ENCODE assay signal across 8 cellular contexts in genomic region chr12:111412007-111412829, GRCh38. TPM values are rescaled to one million over a fixed set of nuclear protein-coding genes. Genes with fewer than 3 reads are reported as not detected.
A peak's percentile ranks its signal among the peaks of the same experiment; 100 is the strongest.
DNase-seq lines count a peak whose midpoint lies in the region; ATAC-seq, FAIRE-seq and TF ChIP-seq lines count a peak whose summit lies in the region.

No MANE protein-coding gene starts in this region.

- H3K4me3 ChIP-seq in astrocyte (ENCODE audit: insufficient read depth, low read depth, low read length) = no peak overlapping the region
- H3K4me3 ChIP-seq in right lobe of liver = no peak overlapping the region

- H3K4me2 ChIP-seq in astrocyte (ENCODE audit: low read length) = peak overlapping the region; percentile 93

- TF ChIP-seq POLR2A in right lobe of liver (IDR thresholded peaks at IDR 0.05) = no peak

- H4K20me1 ChIP-seq in astrocyte (ENCODE audit: insufficient read depth, low read length) = peaks cover 61% of the 10 kb centered on the region

- peaks cover 4% of the 10 kb centered on the region for H3K36me3 Mint-ChIP-seq in astrocyte (ENCODE audit: low read depth, unreplicated experiment)

- no peaks in the 10 kb centered on the region for H3K27me3 Mint-ChIP-seq in astrocyte (ENCODE audit: low read depth, unreplicated experiment)

- DNase-seq in A172 (ENCODE audit: low spot score) (peak; percentile 72), astrocyte (ENCODE audit: low read depth) (no peak), right lobe of liver (no peak), HK-2 (ENCODE audit: unreplicated experiment) (no peak)

- TF ChIP-seq CTCF in astrocyte (IDR thresholded peaks at IDR 0.05; ENCODE audit: insufficient read depth, low read depth, low read length) (no peak), right lobe of liver (IDR thresholded peaks at IDR 0.05) (no peak)

- H3K36me3 ChIP-seq in astrocyte (ENCODE audit: insufficient read depth, low read length) (peaks cover 6% of the 10 kb centered on the region), right lobe of liver (no peaks in the 10 kb centered on the region)

- no peak for FAIRE-seq in astrocyte (lab: Jason Lieb, UNC)

- TF ChIP-seq EP300 in Ishikawa (IDR thresholded peaks at IDR 0.05; ENCODE audit: borderline replicate concordance) = peak; percentile 97

- no peaks in the 10 kb centered on the region for H3K27me3 ChIP-seq in astrocyte (ENCODE audit: insufficient read depth, low read length)
- no peaks in the 10 kb centered on the region for H3K27me3 ChIP-seq in right lobe of liver

- peak overlapping the region; percentile 75 for H3K27ac ChIP-seq in astrocyte (ENCODE audit: low read depth, low read length)
- peak overlapping the region; percentile 18 to 65 (median 59) for H3K27ac ChIP-seq in right lobe of liver

- peak; percentile 15; the same call in 1 of the 2 replicates for TF ChIP-seq RAD21 in Ishikawa (IDR thresholded peaks at IDR 0.05; ENCODE audit: low read depth)

- ATAC-seq in right lobe of liver (no peak), GM19395 (IDR thresholded peaks at IDR 0.05; ENCODE audit: unreplicated experiment) (no peak), GM21737 (IDR thresholded peaks at IDR 0.05; ENCODE audit: unreplicated experiment) (no peak), GM19324 (IDR thresholded peaks at IDR 0.05; ENCODE audit: low FRiP score, unreplicated experiment) (no peak)

- peaks cover 39% of the 10 kb centered on the region for H3K4me1 Mint-ChIP-seq in astrocyte (ENCODE audit: low read depth, unreplicated experiment)

- WGBS in right lobe of liver (ENCODE audit: insufficient coverage, low coverage, low lambda C conversion rate, missing lambda C conversion rate) = 33% methylated on average over 7 of the region's 15 CpGs

- intact Hi-C loops in right lobe of liver (cut with DNase I) = loop anchor here in 1 of 2 donors (5.0 kb wide), 1 partner anchor 35 kb away; no protein-coding TSS in a partner anchor

- H3K79me2 ChIP-seq in astrocyte (ENCODE audit: insufficient read depth, low read length) = peaks cover 98% of the 10 kb centered on the region

- H3K9me3 ChIP-seq in astrocyte (ENCODE audit: insufficient read depth, low read depth, low read length) = no peaks in the 10 kb centered on the region
- no peaks in the 10 kb centered on the region for H3K9me3 ChIP-seq in right lobe of liver

- no peak overlapping the region for H2AFZ ChIP-seq in astrocyte (ENCODE audit: low read depth, low read length)

- peak overlapping the region; percentile 66 for H3K4me3 Mint-ChIP-seq in astrocyte (ENCODE audit: unreplicated experiment)

- peak overlapping the region; percentile 94 for H3K27ac Mint-ChIP-seq in astrocyte (ENCODE audit: unreplicated experiment)

- H3K4me1 ChIP-seq in astrocyte (ENCODE audit: insufficient read depth, low read length) (peaks cover 70% of the 10 kb centered on the region), right lobe of liver (peaks cover 0 to 55% (median 20%) of the 10 kb centered on the region in 4 donors)

- no peaks in the 10 kb centered on the region for H3K9me3 Mint-ChIP-seq in astrocyte (ENCODE audit: unreplicated experiment)

- peak overlapping the region; percentile 91 for H3K9ac ChIP-seq in astrocyte (ENCODE audit: low read length)

TF ChIP-seq in Ishikawa, 13 proteins besides CTCF, POLR2A, EP300 and RAD21:
- no peak for TF ChIP-seq REST (IDR thresholded peaks at IDR 0.05; ENCODE audit: low read depth)
- peak; percentile 88 for TF ChIP-seq FOXM1 (IDR thresholded peaks at IDR 0.05; ENCODE audit: borderline replicate concordance, low read depth)
- TF ChIP-seq CREB1 (IDR thresholded peaks at IDR 0.05; ENCODE audit: low read depth) = no peak
- TF ChIP-seq USF1 (IDR thresholded peaks at IDR 0.05) = peak; percentile 37
- peak; percentile 88 for TF ChIP-seq NFIC (IDR thresholded peaks at IDR 0.05)
- TF ChIP-seq ZBTB7A (IDR thresholded peaks at IDR 0.05; ENCODE audit: low read depth) = peak; percentile 17; the same call in 1 of the 2 replicates
- TF ChIP-seq TEAD4 (IDR thresholded peaks at IDR 0.05) = peak; percentile 65
- TF ChIP-seq YY1 (IDR thresholded peaks at IDR 0.05; ENCODE audit: low read depth) = peak; percentile 79
- peak; percentile 31; the same call in 1 of the 2 replicates for TF ChIP-seq TAF1 (IDR thresholded peaks at IDR 0.05; ENCODE audit: low read depth)
- peak; percentile 32; the same call in 1 of the 2 replicates for TF ChIP-seq CEBPB (IDR thresholded peaks at IDR 0.05)
- TF ChIP-seq TCF12 (IDR thresholded peaks at IDR 0.05; ENCODE audit: low read depth) = peak; percentile 97
- TF ChIP-seq MAX (IDR thresholded peaks at IDR 0.05) = peak; percentile 88
- TF ChIP-seq EGR1 (IDR thresholded peaks at IDR 0.05) = no peak

RNA-seq across cellular contexts. Expression of gene SH2B3, which starts 6.5 kb away (rescaled TPM):
- total RNA-seq in A172 (2014; rRNA removed; shearing (Covaris generic)) = 30.5 and 32.3 TPM in 2 replicates
- total RNA-seq in astrocyte (23.6 and 26.1 TPM in 2 replicates), right lobe of liver (10 to 100 TPM in 5 of 6 experiments, 1 to 10 TPM in 1; 6.7 to 43.5 (median 17.0) TPM)

RNA-seq across cellular contexts. Expression of gene PHETA1, which starts 43.3 kb away (rescaled TPM):
- total RNA-seq in A172 (2014; rRNA removed; shearing (Covaris generic)) = 9.4 and 16.6 TPM in 2 replicates
- total RNA-seq in astrocyte (14.3 and 14.9 TPM in 2 replicates), right lobe of liver (10 to 100 TPM in 1 of 6 experiments, 1 to 10 TPM in 5; 4.2 to 14.8 (median 7.0) TPM)
